15 cellular contexts compared by ENCODE assay signal in genomic region chr17:18638357-18638756, GRCh38. TPM values are rescaled to one million over a fixed set of nuclear protein-coding genes. Genes with fewer than 3 reads are reported as not detected.
"Had no signal": no experiment of that assay in that cellular context is flagged by ENCODE, and none has a peak within 500 bp of the region (broad histone marks: within the 10 kb centered on the region; RNA-seq: fewer than 3 reads in every experiment).

No MANE protein-coding gene starts in this region.

RNA-seq across cellular contexts. Expression of gene TBC1D28, which starts 5.8 kb away (rescaled TPM):
- total RNA-seq: natural killer cell, occipital lobe, osteocyte, pancreas, posterior vena cava, pulmonary artery endothelial cell, right atrium auricular region, sciatic nerve, smooth muscle cell, spleen, suprapubic skin, transverse colon, ureter, vagina had no signal
- polyA plus RNA-seq: pancreas, spleen, thymus had no signal
